30 cellular contexts compared by ENCODE assay signal in genomic region chr3:143110371-143110770, GRCh38.
"Had no signal": no experiment of that assay in that cellular context is flagged by ENCODE, and none has a peak within 500 bp of the region (broad histone marks: within the 10 kb centered on the region; RNA-seq: fewer than 3 reads in every experiment).

No MANE protein-coding gene starts in this region.

- H3K36me3 ChIP-seq: MG63 had no signal

- DNase-seq: Karpas-422, Kasumi-1, MG63, MM.1S, MV-4-11, NCI-H1048, NCI-H1092, NCI-H1092 treated with DMSO at 0.1 percent for 48 hours, NCI-H1105, NCI-H1417, NCI-H1417 treated with DMSO at 0.1 percent for 48 hours, NCI-H1436, NCI-H1436 treated with DMSO at 0.1 percent for 48 hours, NCI-H146, NCI-H187, NCI-H187 treated with DMSO at 0.1 percent for 48 hours, NCI-H1930, NCI-H2029, NCI-H2029 treated with DMSO at 0.1 percent for 48 hours, NCI-H2081, NCI-H2081 treated with DMSO at 0.1 percent for 48 hours, NCI-H2107, NCI-H2171, NCI-H2171 treated with DMSO at 0.1 percent for 48 hours, NCI-H2227 treated with DMSO at 0.1 percent for 48 hours, NCI-H226, NCI-H345, NCI-H446 treated with DMSO at 0.1 percent for 48 hours, NCI-H510A had no signal

- H3K9ac ChIP-seq: KMS-11 had no signal

- H3K27ac ChIP-seq: KMS-11 had no signal

- H3K4me3 ChIP-seq: MG63 had no signal

- H3K4me2 ChIP-seq: KMS-11 had no signal
